Comparison of ENCODE assay signal across 17 cellular contexts in genomic region chr5:57858905-57859304, GRCh38.
DNase-seq lines count a peak whose midpoint lies in the region; ATAC-seq and TF ChIP-seq lines count a peak whose summit lies in the region.
"Had no signal": no experiment of that assay in that cellular context is flagged by ENCODE, and none has a peak within 500 bp of the region (broad histone marks: within the 10 kb centered on the region; RNA-seq: fewer than 3 reads in every experiment).

No MANE protein-coding gene starts in this region.

- no peaks in the 10 kb centered on the region for H3K36me3 Mint-ChIP-seq in Caco-2 (ENCODE audit: insufficient read depth, unreplicated experiment)

- H2AK5ac ChIP-seq in trophoblast cell (ENCODE audit: low read length): no peak overlapping the region

- no peaks in the 10 kb centered on the region for H3K9me3 ChIP-seq in Caco-2
- no peaks in the 10 kb centered on the region for H3K9me3 ChIP-seq in trophoblast cell (ENCODE audit: insufficient read depth, low read depth, low read length)

- peak overlapping the region; percentile 52 for H2BK12ac ChIP-seq in trophoblast cell (ENCODE audit: low read length)

- H3K4me2 ChIP-seq in trophoblast cell (ENCODE audit: low read length): no peak overlapping the region

- no peak overlapping the region for H4K8ac ChIP-seq in trophoblast cell (ENCODE audit: low read depth, low read length)

- no peak overlapping the region for H4K12ac ChIP-seq in trophoblast cell (ENCODE audit: low read depth, low read length)

- H3K4me1 ChIP-seq in Caco-2 (peaks cover 9% of the 10 kb centered on the region; the same call in 1 of the 2 replicates), trophoblast cell (ENCODE audit: control insufficient read depth in 1 of 2, insufficient read depth in 2 of 2, low read length in 2 of 2) (peaks cover 5 to 19% of the 10 kb centered on the region in 2 experiments)

- no peak overlapping the region for H3K4ac ChIP-seq in trophoblast cell (ENCODE audit: low read depth, low read length)

- H2AFZ ChIP-seq in trophoblast cell (ENCODE audit: insufficient read depth, low read length, poor library complexity): no peak overlapping the region
- H2AFZ ChIP-seq: GM23248 had no signal

- H3K27ac ChIP-seq in trophoblast cell (ENCODE audit: low read depth, low read length): no peak overlapping the region
- H3K27ac ChIP-seq: GM23248 had no signal

- H3K79me2 ChIP-seq in trophoblast cell (ENCODE audit: control insufficient read depth, insufficient read depth, low read length, poor library complexity): no peaks in the 10 kb centered on the region

- CTCF ChIA-PET in Caco-2 (lab: Charles Lee): no interaction called here

- no TSS peak for BruUV-seq in Caco-2 (replicated peaks; lab: Mats Ljungman, UMichigan)

- DNase-seq in Caco-2: no peak
- peak; percentile 92 for DNase-seq in NCI-H524 treated with DMSO at 0.1 percent for 48 hours (lab: John Stamatoyannopoulos, UW)
- DNase-seq in fibroblast of pulmonary artery (ENCODE audit: low read depth): peak; percentile 24
- no peak for DNase-seq in trophoblast cell
- no peak for DNase-seq in stimulated activated CD4-positive, alpha-beta T cell treated with anti-CD3 and anti-CD28 coated beads, Interleukin-2, amount 100 ng/mL, for 24 hours
- DNase-seq in NCI-H2196 (lab: John Stamatoyannopoulos, UW; ENCODE audit: unreplicated experiment): no peak
- DNase-seq: AML-193, DND-41, GDM1, GM23248, NCI-H1436 treated with DMSO at 0.1 percent for 48 hours, NCI-H2081 treated with DMSO at 0.1 percent for 48 hours, NCI-H446, NCI-H774, RPMI8226 had no signal

- no peaks in the 10 kb centered on the region for H3K36me3 ChIP-seq in Caco-2 (ENCODE audit: control insufficient read depth, insufficient read depth, low read length)
- no peaks in the 10 kb centered on the region for H3K36me3 ChIP-seq in trophoblast cell (ENCODE audit: control insufficient read depth in 1 of 2, insufficient read depth in 2 of 2, low read length in 2 of 2)

- H2BK5ac ChIP-seq in trophoblast cell (ENCODE audit: low read depth, low read length, poor library complexity): no peak overlapping the region

- no peak for TF ChIP-seq CTCF in Caco-2 (IDR thresholded peaks at IDR 0.05; ENCODE audit: insufficient read depth in 1 of 2, low read depth in 1 of 2, low read length in 1 of 2, severe bottlenecking in 1 of 2, unreplicated experiment in 1 of 2)
- no peak for TF ChIP-seq CTCF in fibroblast of pulmonary artery (IDR thresholded peaks at IDR 0.05; ENCODE audit: low read length, missing control alignments)

- ATAC-seq in HG02798 (IDR thresholded peaks at IDR 0.05; ENCODE audit: poor library complexity, unreplicated experiment): no peak
- ATAC-seq: HCT116 had no signal

- no peak overlapping the region for H3K23ac ChIP-seq in trophoblast cell (ENCODE audit: low read length)

- peak overlapping the region; percentile 57 for H3K27ac Mint-ChIP-seq in Caco-2 (ENCODE audit: unreplicated experiment)

- intact Hi-C loops in Caco-2 (cut with micrococcal nuclease; ENCODE audit: unreplicated experiment): no loop called here

- H3K27me3 Mint-ChIP-seq in Caco-2 (ENCODE audit: insufficient read depth, unreplicated experiment): no peaks in the 10 kb centered on the region

- H3K27me3 ChIP-seq in Caco-2 (replicated peaks; ENCODE audit: control insufficient read depth, insufficient read depth, low read length) (no peaks in the 10 kb centered on the region), trophoblast cell (ENCODE audit: insufficient read depth, low read length) (no peaks in the 10 kb centered on the region)

- no peak overlapping the region for H3K4me3 Mint-ChIP-seq in Caco-2 (ENCODE audit: unreplicated experiment)

- no peak overlapping the region for H3K9ac ChIP-seq in trophoblast cell (ENCODE audit: low read length)
- H3K9ac ChIP-seq: GM23248 had no signal

- no peaks in the 10 kb centered on the region for H3K9me3 Mint-ChIP-seq in Caco-2 (ENCODE audit: unreplicated experiment)

- POLR2A ChIA-PET in Caco-2 (lab: Charles Lee): no interaction called here

- peaks cover 18% of the 10 kb centered on the region for H3K79me1 ChIP-seq in trophoblast cell (ENCODE audit: low read length)

- no peaks in the 10 kb centered on the region for H3K4me1 Mint-ChIP-seq in Caco-2 (ENCODE audit: low read depth, unreplicated experiment)

- H3K18ac ChIP-seq in trophoblast cell (ENCODE audit: low read length): no peak overlapping the region

- H2BK120ac ChIP-seq in trophoblast cell (ENCODE audit: insufficient read depth, low read length, poor library complexity): no peak overlapping the region

- H3K14ac ChIP-seq in trophoblast cell (ENCODE audit: low read length): peak overlapping the region; percentile 26

- H3K4me3 ChIP-seq in Caco-2 (ENCODE audit: low read depth, low read length): no peak overlapping the region
- H3K4me3 ChIP-seq in fibroblast of pulmonary artery (replicated peaks; ENCODE audit: low read depth, low read length): no peak overlapping the region
- no peak overlapping the region for H3K4me3 ChIP-seq in trophoblast cell (ENCODE audit: low read depth, low read length)
- H3K4me3 ChIP-seq: GM23248 had no signal

- no peak overlapping the region for H4K91ac ChIP-seq in trophoblast cell (ENCODE audit: low read depth, low read length)

Comparison
In these comparisons a context has a peak if more than half of its experiments do, and no peak if none do; other contexts are left out.
1. DNase-seq: peak in NCI-H524 treated with DMSO at 0.1 percent for 48 hours (single experiment) and fibroblast of pulmonary artery (single experiment); none in Caco-2 (0 of 2), trophoblast cell (0 of 2), stimulated activated CD4-positive, alpha-beta T cell treated with anti-CD3 and anti-CD28 coated beads, Interleukin-2, amount 100 ng/mL, for 24 hours (0 of 2) and NCI-H2196 (single experiment).